28 cellular contexts compared by ENCODE assay signal in genomic region chr12:124792177-124792576, GRCh38.
"Had no signal": no experiment of that assay in that cellular context is flagged by ENCODE, and none has a peak within 500 bp of the region (broad histone marks: within the 10 kb centered on the region; RNA-seq: fewer than 3 reads in every experiment).

No MANE protein-coding gene starts in this region.

- H3K4me3 Mint-ChIP-seq: activated CD4-positive, alpha-beta T cell treated with anti-CD3 and anti-CD28 coated beads, Interleukin-2, amount 10 ng/mL, durations not matched to agents 24 days and 14 days; activated CD8-positive, alpha-beta T cell treated with anti-CD3 and anti-CD28 coated beads for 36 hours; activated naive CD4-positive, alpha-beta T cell treated with anti-CD3 and anti-CD28 coated beads, Interleukin-2, amount 50 U/mL, for 24 hours; activated naive CD8-positive, alpha-beta T cell treated with anti-CD3 and anti-CD28 coated beads, Interleukin-2, amount 10 ng/mL, durations not matched to agents 7 days and 5 days; activated T-cell treated with anti-CD3 and anti-CD28 coated beads, Interleukin-2, amount 50 U/mL, for 72 hours; activated T-helper 17 cell treated with anti-CD3 and anti-CD28 coated beads, Interleukin-2, amount 50 U/mL, for 72 hours had no signal

- H3K36me3 ChIP-seq: breast epithelium, WERI-Rb-1 had no signal

- H3K27ac Mint-ChIP-seq: activated CD4-positive, alpha-beta T cell treated with anti-CD3 and anti-CD28 coated beads, Interleukin-2, amount 10 ng/mL, durations not matched to agents 24 days and 14 days; activated CD8-positive, alpha-beta T cell treated with anti-CD3 and anti-CD28 coated beads for 36 hours; activated naive CD4-positive, alpha-beta T cell treated with anti-CD3 and anti-CD28 coated beads, Interleukin-2, amount 50 U/mL, for 24 hours; activated naive CD8-positive, alpha-beta T cell treated with anti-CD3 and anti-CD28 coated beads, Interleukin-2, amount 10 ng/mL, durations not matched to agents 7 days and 5 days; activated T-cell treated with anti-CD3 and anti-CD28 coated beads, Interleukin-2, amount 50 U/mL, for 72 hours; activated T-helper 17 cell treated with anti-CD3 and anti-CD28 coated beads, Interleukin-2, amount 50 U/mL, for 72 hours had no signal

- H3K4me3 ChIP-seq: body of pancreas, breast epithelium, MG63, SJCRH30, SK-N-MC had no signal

- DNase-seq: activated CD4-positive, alpha-beta T cell treated with anti-CD3 and anti-CD28 coated beads, Interleukin-2, amount 10 ng/mL, durations not matched to agents 24 days and 14 days; activated CD4-positive, alpha-beta T cell treated with anti-CD3 and anti-CD28 coated beads, Interleukin-2, amount 50 U/mL, for 4 hours; activated CD8-positive, alpha-beta T cell treated with anti-CD3 and anti-CD28 coated beads for 36 hours; activated effector memory CD4-positive, alpha-beta T cell treated with anti-CD3 and anti-CD28 coated beads, Interleukin-2, amount 50 U/mL, for 16 hours; activated naive CD4-positive, alpha-beta T cell; activated naive CD8-positive, alpha-beta T cell treated with anti-CD3 and anti-CD28 coated beads, Interleukin-2, amount 10 ng/mL, durations not matched to agents 7 days and 5 days; activated T-cell treated with anti-CD3 and anti-CD28 coated beads, Interleukin-2, amount 50 U/mL, for 1 hour; activated T-cell treated with anti-CD3 and anti-CD28 coated beads, Interleukin-2, amount 50 U/mL, for 72 hours; body of pancreas; Kasumi-1; KG1; MG63; NCI-H1048; NCI-H1105 treated with DMSO at 0.1 percent for 48 hours; NCI-H146; NCI-H187; NCI-H2081; NCI-H345; NCI-H524 treated with DMSO at 0.1 percent for 48 hours; SHP77; SJCRH30; T1000; WERI-Rb-1 had no signal

- H3K4me1 ChIP-seq: body of pancreas, breast epithelium had no signal

- H3K27me3 ChIP-seq: body of pancreas, breast epithelium, MG63, SJCRH30 had no signal

- H3K27ac ChIP-seq: body of pancreas, breast epithelium, SJCRH30, WERI-Rb-1 had no signal

- H3K9me3 ChIP-seq: body of pancreas, breast epithelium, MG63, SJCRH30 had no signal

- H3K9me3 Mint-ChIP-seq: activated CD4-positive, alpha-beta T cell treated with anti-CD3 and anti-CD28 coated beads, Interleukin-2, amount 10 ng/mL, durations not matched to agents 24 days and 14 days; activated CD8-positive, alpha-beta T cell treated with anti-CD3 and anti-CD28 coated beads for 36 hours; activated naive CD4-positive, alpha-beta T cell treated with anti-CD3 and anti-CD28 coated beads, Interleukin-2, amount 50 U/mL, for 24 hours; activated naive CD8-positive, alpha-beta T cell treated with anti-CD3 and anti-CD28 coated beads, Interleukin-2, amount 10 ng/mL, durations not matched to agents 7 days and 5 days; activated T-cell treated with anti-CD3 and anti-CD28 coated beads, Interleukin-2, amount 50 U/mL, for 72 hours; activated T-helper 17 cell treated with anti-CD3 and anti-CD28 coated beads, Interleukin-2, amount 50 U/mL, for 72 hours had no signal

- ATAC-seq: activated CD8-positive, alpha-beta T cell treated with anti-CD3 and anti-CD28 coated beads for 36 hours; activated T-cell treated with anti-CD3 and anti-CD28 coated beads, Interleukin-2, amount 50 U/mL, for 72 hours; activated T-helper 17 cell treated with anti-CD3 and anti-CD28 coated beads, Interleukin-2, amount 50 U/mL, for 72 hours; body of pancreas; Panc1 had no signal

- H3K27me3 Mint-ChIP-seq: activated CD4-positive, alpha-beta T cell treated with anti-CD3 and anti-CD28 coated beads, Interleukin-2, amount 10 ng/mL, durations not matched to agents 24 days and 14 days; activated CD8-positive, alpha-beta T cell treated with anti-CD3 and anti-CD28 coated beads for 36 hours; activated naive CD4-positive, alpha-beta T cell treated with anti-CD3 and anti-CD28 coated beads, Interleukin-2, amount 50 U/mL, for 24 hours; activated naive CD8-positive, alpha-beta T cell treated with anti-CD3 and anti-CD28 coated beads, Interleukin-2, amount 10 ng/mL, durations not matched to agents 7 days and 5 days; activated T-helper 17 cell treated with anti-CD3 and anti-CD28 coated beads, Interleukin-2, amount 50 U/mL, for 72 hours had no signal
